In genomic region chr15:99104788-99105515, GRCh38 we compare ENCODE assay signal across 8 cellular contexts. TPM values are rescaled to one million over a fixed set of nuclear protein-coding genes. Genes with fewer than 3 reads are reported as not detected.
A peak's percentile ranks its signal among the peaks of the same experiment; 100 is the strongest.
DNase-seq lines count a peak whose midpoint lies in the region; ATAC-seq and TF ChIP-seq lines count a peak whose summit lies in the region.

SYNM (plus strand) TSS chr15:99105080; CDS start chr15:99105200, 120 bp downstream.

- H3K27me3 ChIP-seq in KMS-11 (ENCODE audit: insufficient read depth, low read depth) (no peaks in the 10 kb centered on the region; the same call in 1 of the 2 replicates), colonic mucosa (peaks cover 17% of the 10 kb centered on the region), layer of hippocampus (ENCODE audit: control insufficient read depth, insufficient read depth, low read length) (no peaks in the 10 kb centered on the region), Karpas-422 (ENCODE audit: low read length) (no peaks in the 10 kb centered on the region)

- TF ChIP-seq CTCF in GM10266 (IDR thresholded peaks at IDR 0.05; ENCODE audit: control insufficient read depth, insufficient read depth, low read depth, missing control alignments): peak; percentile 87
- TF ChIP-seq CTCF in KMS-11 (conservative IDR thresholded peaks at IDR 0.05; ENCODE audit: low read depth, low read length): peak; percentile 69
- TF ChIP-seq CTCF in colonic mucosa (IDR thresholded peaks at IDR 0.05): peak; percentile 79

- no peaks in the 10 kb centered on the region for H3K9me2 ChIP-seq in Karpas-422 (replicated peaks; ENCODE audit: insufficient read depth, low read length)

- peak within 1 kb of the TSS; percentile 35; the same call in 1 of the 2 replicates for H3K9ac ChIP-seq in KMS-11
- no peak within 1 kb of the TSS for H3K9ac ChIP-seq in SK-N-MC (ENCODE audit: insufficient read length)
- H3K9ac ChIP-seq in colonic mucosa (ENCODE audit: low read depth in 2 of 2, low read length in 2 of 2): peak within 1 kb of the TSS in 1 of 2 donors; percentile 63
- H3K9ac ChIP-seq in Karpas-422 (ENCODE audit: low read length): no peak within 1 kb of the TSS

- DNase-seq in GM10266 (ENCODE audit: extremely low spot score) (peak; percentile 96), SK-N-MC (ENCODE audit: low read depth, low spot score) (no peak), colonic mucosa (peak; percentile 72), Karpas-422 (no peak)
- DNase-seq in stimulated activated CD4-positive, alpha-beta T cell treated with anti-CD3 and anti-CD28 coated beads, Interleukin-12 subunit alpha, Interleukin-12 subunit beta, amount 100 ng/mL, for 48 hours (ENCODE audit: low read depth in 2 of 3, low spot score in 1 of 3): peak in 2 of 3 donors; percentile 16 to 25

- H3K4me1 ChIP-seq in KMS-11 (ENCODE audit: low read depth, poor library complexity, severe bottlenecking): peaks cover 43% of the 10 kb centered on the region
- H3K4me1 ChIP-seq in colonic mucosa: no peaks in the 10 kb centered on the region
- no peaks in the 10 kb centered on the region; the same call in 1 of the 2 replicates for H3K4me1 ChIP-seq in Karpas-422 (ENCODE audit: low read length)

- H3K27ac ChIP-seq in KMS-11: no peak within 1 kb of the TSS
- no peak within 1 kb of the TSS for H3K27ac ChIP-seq in SK-N-MC
- peak within 1 kb of the TSS; percentile 63 for H3K27ac ChIP-seq in colonic mucosa
- peak within 1 kb of the TSS; percentile 78 for H3K27ac ChIP-seq in layer of hippocampus (ENCODE audit: low read depth, low read length)
- H3K27ac ChIP-seq in Karpas-422 (ENCODE audit: low read length): no peak within 1 kb of the TSS

- no peaks in the 10 kb centered on the region for H3K9me3 ChIP-seq in SK-N-MC (ENCODE audit: low read depth, low read length)
- no peaks in the 10 kb centered on the region for H3K9me3 ChIP-seq in colonic mucosa
- H3K9me3 ChIP-seq in Karpas-422 (ENCODE audit: low read length): no peaks in the 10 kb centered on the region

- intact Hi-C loops in colonic mucosa (cut with DNase I): no loop called here

- H3K79me2 ChIP-seq in KMS-11 (ENCODE audit: insufficient read depth, low read depth): no peaks in the 10 kb centered on the region
- no peaks in the 10 kb centered on the region for H3K79me2 ChIP-seq in Karpas-422 (ENCODE audit: low read length)

- H3K4me3 ChIP-seq in KMS-11 (IDR thresholded peaks at IDR 0.05; ENCODE audit: insufficient read depth, low read depth, low read length) (no peak within 1 kb of the TSS), SK-N-MC (peak within 1 kb of the TSS; percentile 82), colonic mucosa (peak within 1 kb of the TSS; percentile 62), Karpas-422 (ENCODE audit: low read length) (no peak within 1 kb of the TSS)

- H4K20me1 ChIP-seq in KMS-11 (ENCODE audit: insufficient read depth): no peaks in the 10 kb centered on the region
- no peaks in the 10 kb centered on the region for H4K20me1 ChIP-seq in Karpas-422 (ENCODE audit: insufficient read depth, low read depth, low read length)

- ATAC-seq in GM21825 (IDR thresholded peaks at IDR 0.05; ENCODE audit: unreplicated experiment): peak; percentile 73

- H3K4me2 ChIP-seq in KMS-11 (peak within 1 kb of the TSS; percentile 42; the same call in 1 of the 2 replicates), Karpas-422 (ENCODE audit: low read depth, low read length, poor library complexity, severe bottlenecking) (no peak within 1 kb of the TSS)

- peak within 1 kb of the TSS; percentile 66 for H2AFZ ChIP-seq in KMS-11 (ENCODE audit: low read depth)
- no peak within 1 kb of the TSS for H2AFZ ChIP-seq in Karpas-422 (ENCODE audit: low read length)

- no peaks in the 10 kb centered on the region for H3K36me3 ChIP-seq in KMS-11 (ENCODE audit: insufficient read depth)
- no peaks in the 10 kb centered on the region for H3K36me3 ChIP-seq in SK-N-MC (ENCODE audit: insufficient read depth, low read length)
- no peaks in the 10 kb centered on the region for H3K36me3 ChIP-seq in colonic mucosa
- no peaks in the 10 kb centered on the region for H3K36me3 ChIP-seq in Karpas-422 (ENCODE audit: insufficient read depth, low read length)

RNA-seq across cellular contexts. Expression of gene SYNM, which starts in this region (rescaled TPM):
- total RNA-seq in colonic mucosa: 100 to 1,000 TPM in 1 of 2 donors, 1 to 10 TPM in 1; 3.3 to 108 TPM
- total RNA-seq in Karpas-422 (2014; rRNA removed; shearing (Covaris generic); ENCODE audit: low replicate concordance): not detected in 2 replicates

Comparison
In these comparisons a context has a peak if more than half of its experiments do, and no peak if none do; other contexts are left out.
1. DNase-seq: peak in GM10266 (single experiment), colonic mucosa (single experiment) and stimulated activated CD4-positive, alpha-beta T cell treated with anti-CD3 and anti-CD28 coated beads, Interleukin-12 subunit alpha, Interleukin-12 subunit beta, amount 100 ng/mL, for 48 hours (2 of 3); none in SK-N-MC (single experiment) and Karpas-422 (single experiment).
2. H3K27ac ChIP-seq: peak in colonic mucosa (single experiment) and layer of hippocampus (single experiment); none in KMS-11 (single experiment), SK-N-MC (single experiment) and Karpas-422 (single experiment).
3. H3K4me3 ChIP-seq: peak in SK-N-MC (single experiment) and colonic mucosa (single experiment); none in KMS-11 (single experiment) and Karpas-422 (single experiment).
4. Peak in every context shown above with its lines, with median percentiles within 50 percentile points of each other: CTCF ChIP-seq.